18 cellular contexts compared by ENCODE assay signal in genomic region chr2:145027073-145027459, GRCh38.
DNase-seq lines count a peak whose midpoint lies in the region; ATAC-seq, FAIRE-seq and TF ChIP-seq lines count a peak whose summit lies in the region.
"Had no signal": no experiment of that assay in that cellular context is flagged by ENCODE, and none has a peak within 500 bp of the region (broad histone marks: within the 10 kb centered on the region; RNA-seq: fewer than 3 reads in every experiment).

No MANE protein-coding gene starts in this region.

- H3K4me2 ChIP-seq in SK-N-SH (no peak overlapping the region), smooth muscle cell (peak overlapping the region; percentile 65)

- TF ChIP-seq POLR2A in GM12891 (IDR thresholded peaks at IDR 0.05; ENCODE audit: low read depth, low read length) = no peak

- TF ChIP-seq EP300 in SK-N-SH (IDR thresholded peaks at IDR 0.05; ENCODE audit: borderline replicate concordance in 1 of 2, low read depth in 1 of 2, low read length in 1 of 2) = no peak

- TF ChIP-seq CTCF in SK-N-SH (IDR thresholded peaks at IDR 0.05) (no peak), fibroblast of villous mesenchyme (IDR thresholded peaks at IDR 0.05; ENCODE audit: insufficient read depth, low read depth, low read length) (no peak), smooth muscle cell (IDR thresholded peaks at IDR 0.05; ENCODE audit: borderline replicate concordance, insufficient read depth, poor library complexity, severe bottlenecking) (no peak)

- no peak for FAIRE-seq in GM12891 (lab: Jason Lieb, UNC)
- FAIRE-seq: HepG2 had no signal

- H3K4me1 ChIP-seq in SK-N-SH (ENCODE audit: control insufficient read depth in 1 of 2, insufficient read depth in 2 of 2, low read depth in 1 of 2, low read length in 1 of 2) (peaks cover 0 to 15% of the 10 kb centered on the region in 2 experiments; a peak in 3 of 4 replicates), smooth muscle cell (ENCODE audit: low read depth) (peaks cover 27% of the 10 kb centered on the region)

- H3K27me3 ChIP-seq in SK-N-SH (ENCODE audit: insufficient read depth) = no peaks in the 10 kb centered on the region
- H3K27me3 ChIP-seq in smooth muscle cell (ENCODE audit: low read depth) = no peaks in the 10 kb centered on the region

- DNase-seq in ELR (ENCODE audit: low read depth) (peak; percentile 23), SK-N-SH (no peak), fibroblast of villous mesenchyme (ENCODE audit: low read depth) (peak; percentile 91), smooth muscle cell (lab: John Stamatoyannopoulos, UW; ENCODE audit: unreplicated experiment) (no peak), GM12891 (ENCODE audit: insufficient read length, low spot score) (no peak)
- DNase-seq: activated CD4-positive, CD25-positive, alpha-beta regulatory T cell treated with anti-CD3 and anti-CD28 coated beads, Interleukin-2, amount 50 U/mL, for 72 hours; activated naive CD8-positive, alpha-beta T cell treated with anti-CD3 and anti-CD28 coated beads, Interleukin-2, amount 50 U/mL, for 24 hours; DMS79 treated with DMSO at 0.1 percent for 48 hours; effector memory CD8-positive, alpha-beta T cell; NCI-H187 treated with DMSO at 0.1 percent for 48 hours; occipital lobe; SIG-M5; stimulated activated CD4-positive, alpha-beta T cell treated with anti-CD3 and anti-CD28 coated beads, Interleukin-4, amount 100 ng/mL, for 24 hours; T-helper 9 cell had no signal

- H3K9me2 ChIP-seq in SK-N-SH = no peaks in the 10 kb centered on the region

- H3F3A ChIP-seq in SK-N-SH (replicated peaks; ENCODE audit: insufficient read depth) = peaks cover 6% of the 10 kb centered on the region
- peaks cover 4% of the 10 kb centered on the region for H3F3A ChIP-seq in smooth muscle cell (ENCODE audit: low read depth)

- WGBS in SK-N-SH (ENCODE audit: low lambda C conversion rate) = 45% methylated on average over 5 of the region's 5 CpGs
- WGBS in smooth muscle cell (ENCODE audit: low lambda C conversion rate) = 49% methylated on average over 5 of the region's 5 CpGs

- H3K4me3 ChIP-seq in SK-N-SH (ENCODE audit: low read depth in 2 of 2, low read length in 1 of 2) = no peak overlapping the region
- H3K4me3 ChIP-seq in fibroblast of villous mesenchyme (ENCODE audit: low read depth, low read length) = no peak overlapping the region
- H3K4me3 ChIP-seq in smooth muscle cell = no peak overlapping the region

- CTCF ChIA-PET in SK-N-SH (lab: Yijun Ruan, JAX) = no interaction called here

- H3K9me3 ChIP-seq in SK-N-SH = no peaks in the 10 kb centered on the region
- H3K9me3 ChIP-seq in smooth muscle cell (replicated peaks; ENCODE audit: low read depth) = no peaks in the 10 kb centered on the region

- H3K27ac ChIP-seq in SK-N-SH (ENCODE audit: low read depth in 2 of 2, low read length in 1 of 2) (peak overlapping the region; percentile 55 to 60; a peak in 3 of 4 replicates), smooth muscle cell (ENCODE audit: low read depth) (peak overlapping the region; percentile 25)
- H3K27ac ChIP-seq: C4-2B had no signal

- POLR2A ChIA-PET in SK-N-SH (lab: Yijun Ruan, JAX) = no interaction called here

- H3K79me2 ChIP-seq in SK-N-SH (ENCODE audit: insufficient read depth) = no peaks in the 10 kb centered on the region
- H3K79me2 ChIP-seq in smooth muscle cell (ENCODE audit: low read depth) = no peaks in the 10 kb centered on the region

- H4K20me1 ChIP-seq in SK-N-SH (ENCODE audit: insufficient read depth) = no peaks in the 10 kb centered on the region
- no peaks in the 10 kb centered on the region for H4K20me1 ChIP-seq in smooth muscle cell (ENCODE audit: low read depth)

- peak overlapping the region; percentile 47 for H2AFZ ChIP-seq in SK-N-SH (ENCODE audit: low read depth)
- H2AFZ ChIP-seq in smooth muscle cell (ENCODE audit: low read depth) = peak overlapping the region; percentile 82

- H3K9ac ChIP-seq in SK-N-SH (no peak overlapping the region), smooth muscle cell (ENCODE audit: low read depth) (no peak overlapping the region)

- ATAC-seq in GM19455 (IDR thresholded peaks at IDR 0.05; ENCODE audit: unreplicated experiment) = no peak
- no peak for ATAC-seq in HG02885 (IDR thresholded peaks at IDR 0.05; ENCODE audit: poor library complexity, unreplicated experiment)
- ATAC-seq: activated naive CD8-positive, alpha-beta T cell treated with anti-CD3 and anti-CD28 coated beads, Interleukin-2, amount 50 U/mL, for 24 hours; effector memory CD8-positive, alpha-beta T cell; HepG2 had no signal

- no peak for TF ChIP-seq RAD21 in SK-N-SH (IDR thresholded peaks at IDR 0.05; ENCODE audit: low read length)

- H3K36me3 ChIP-seq in SK-N-SH (replicated peaks in 1 of 2; ENCODE audit: control insufficient read depth in 1 of 2, insufficient read depth in 2 of 2, low read length in 1 of 2) = no peaks in the 10 kb centered on the region
- no peaks in the 10 kb centered on the region for H3K36me3 ChIP-seq in smooth muscle cell (ENCODE audit: low read depth)

TF ChIP-seq in SK-N-SH, 30 proteins besides CTCF, POLR2A, EP300 and RAD21:
- TF ChIP-seq TCF12 (IDR thresholded peaks at IDR 0.05) = 0 out of 2 replicates have a peak, but pooled peaks have one; percentile 3
- TF ChIP-seq MAX (IDR thresholded peaks at IDR 0.05; ENCODE audit: low read depth) = no peak
- peak; percentile 52 for TF ChIP-seq NFIC (IDR thresholded peaks at IDR 0.05; ENCODE audit: borderline replicate concordance)

TF ChIP-seq in GM12891, 5 proteins besides CTCF, POLR2A, EP300 and RAD21:
- TF ChIP-seq POU2F2 (IDR thresholded peaks at IDR 0.05; ENCODE audit: low read depth, low read length) = no peak
- no peak for TF ChIP-seq SPI1 (IDR thresholded peaks at IDR 0.05; ENCODE audit: low read depth, low read length)
- TF ChIP-seq PAX5 (IDR thresholded peaks at IDR 0.05; ENCODE audit: insufficient read depth, low read length, severe bottlenecking) = no peak
- no peak for TF ChIP-seq POLR2AphosphoS5 (IDR thresholded peaks at IDR 0.05; ENCODE audit: low read depth, low read length)

Comparison
In these comparisons a context has a peak if more than half of its experiments do, and no peak if none do; other contexts are left out.
1. DNase-seq: peak in ELR (single experiment) and fibroblast of villous mesenchyme (single experiment); none in SK-N-SH (single experiment), smooth muscle cell (single experiment) and GM12891 (single experiment).